Comparison of ENCODE assay signal across 25 cellular contexts in genomic region chr2:54830546-54830945, GRCh38.
"Had no signal": no experiment of that assay in that cellular context is flagged by ENCODE, and none has a peak within 500 bp of the region (broad histone marks: within the 10 kb centered on the region; RNA-seq: fewer than 3 reads in every experiment).

No MANE protein-coding gene starts in this region.

- H3K27me3 ChIP-seq: colonic mucosa, esophagus muscularis mucosa, neutrophil, pancreas, right lobe of liver, tibial nerve, upper lobe of left lung had no signal

- DNase-seq: colonic mucosa; effector memory CD8-positive, alpha-beta T cell; foreskin melanocyte; glutamatergic neuron; heart right ventricle; hippocampal formation; immature natural killer cell; islet precursor cell; left ventricle myocardium superior; lower lobe of right lung; mesenchymal stem cell; mucosa of descending colon; naive B cell; pancreas; right lobe of liver; small intestine; stimulated activated CD4-positive, alpha-beta T cell treated with anti-CD3 and anti-CD28 coated beads, Interleukin-15, amount 100 ng/mL, for 24 hours; stimulated activated CD4-positive, alpha-beta T cell treated with anti-CD3 and anti-CD28 coated beads, Interleukin-2, amount 100 ng/mL, for 48 hours; stimulated activated naive B cell treated with anti-CD40 and anti-IgM and Interleukin-4, amounts not matched to agents 10 μg/mL and 1 μg/mL and 100 μg/mL, for 72 hours; upper lobe of left lung had no signal

- H3K4me3 ChIP-seq: colonic mucosa, esophagus muscularis mucosa, heart right ventricle, lower lobe of right lung, mucosa of descending colon, pancreas, right lobe of liver, thoracic aorta, tibial nerve, upper lobe of left lung had no signal

- H3K27ac ChIP-seq: colonic mucosa, epithelial cell of prostate, esophagus muscularis mucosa, heart right ventricle, lower lobe of right lung, neutrophil, pancreas, right lobe of liver, thoracic aorta, tibial nerve, upper lobe of left lung had no signal

- H3K4me1 ChIP-seq: colonic mucosa, esophagus muscularis mucosa, heart right ventricle, lower lobe of right lung, pancreas, right lobe of liver, tibial nerve, upper lobe of left lung had no signal

- H3K9me3 ChIP-seq: colonic mucosa, esophagus muscularis mucosa, heart right ventricle, lower lobe of right lung, mucosa of descending colon, neutrophil, pancreas, right lobe of liver, thoracic aorta, tibial nerve, upper lobe of left lung had no signal

- H3K36me3 ChIP-seq: colonic mucosa, esophagus muscularis mucosa, heart right ventricle, lower lobe of right lung, neutrophil, pancreas, right lobe of liver, thoracic aorta, tibial nerve, upper lobe of left lung had no signal
